ENCODE assay signal across 15 cellular contexts in the genomic region with DNA sequence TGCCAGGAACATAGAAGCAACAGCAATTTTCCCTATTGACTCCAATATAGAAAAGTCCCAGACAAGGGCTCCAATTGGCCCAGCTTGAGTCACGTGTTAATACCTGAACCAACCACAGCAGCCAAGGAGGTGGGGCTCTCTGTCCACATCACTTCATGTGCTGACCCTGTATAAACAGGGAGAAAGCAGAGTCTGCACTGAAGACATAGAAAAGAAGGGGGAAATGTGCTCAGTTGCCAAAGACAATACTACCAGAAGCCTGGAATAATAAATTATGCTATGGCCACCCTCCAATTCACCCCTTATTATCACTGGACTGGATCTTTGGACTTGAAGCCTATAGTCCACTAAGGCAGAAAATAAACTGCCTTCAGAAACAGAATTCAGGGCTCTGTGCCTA.
DNase-seq lines count a peak whose midpoint lies in the region; TF ChIP-seq lines count a peak whose summit lies in the region.
"Had no signal": no experiment of that assay in that cellular context is flagged by ENCODE, and none has a peak within 500 bp of the region (broad histone marks: within the 10 kb centered on the region; RNA-seq: fewer than 3 reads in every experiment).

No MANE protein-coding gene starts in this region.

- H3K27me3 ChIP-seq in MG63 (no peaks in the 10 kb centered on the region), fibroblast of lung (ENCODE audit: control insufficient read depth, insufficient read depth, low read length) (no peaks in the 10 kb centered on the region)
- H3K27me3 ChIP-seq: BLaER1 treated with 17β-estradiol and CSF1 and Interleukin-3, amounts not matched to agents 10 nM and 100 nM had no signal

- peaks cover 26% of the 10 kb centered on the region for H3K4me1 Mint-ChIP-seq in osteocyte (ENCODE audit: unreplicated experiment)
- H3K4me1 Mint-ChIP-seq: CD8-positive, alpha-beta memory T cell had no signal

- H3K27ac ChIP-seq in fibroblast of lung (ENCODE audit: insufficient read depth, low read length), result no peak overlapping the region

- no peaks in the 10 kb centered on the region for H3K9me3 ChIP-seq in MG63
- no peaks in the 10 kb centered on the region for H3K9me3 ChIP-seq in fibroblast of lung (ENCODE audit: control insufficient read depth, insufficient read depth, low read depth, low read length)
- H3K9me3 ChIP-seq: BLaER1 treated with 17β-estradiol and CSF1 and Interleukin-3, amounts not matched to agents 10 nM and 100 nM had no signal

- in situ Hi-C loops in astrocyte of the spinal cord (cut with HindIII; ENCODE audit: low sequenced_read_pairs), result no loop called here

- H3K36me3 Mint-ChIP-seq in osteocyte (ENCODE audit: unreplicated experiment), result no peaks in the 10 kb centered on the region
- H3K36me3 Mint-ChIP-seq: CD8-positive, alpha-beta memory T cell had no signal

- no peak overlapping the region for H3K9ac ChIP-seq in fibroblast of lung (ENCODE audit: insufficient read depth, low read length)
- H3K9ac ChIP-seq: BLaER1 treated with 17β-estradiol and CSF1 and Interleukin-3, amounts not matched to agents 10 nM and 100 nM had no signal

- no peaks in the 10 kb centered on the region for H3K36me3 ChIP-seq in MG63
- no peaks in the 10 kb centered on the region for H3K36me3 ChIP-seq in fibroblast of lung (ENCODE audit: control insufficient read depth, insufficient read depth, low read length)
- H3K36me3 ChIP-seq: BLaER1 treated with 17β-estradiol and CSF1 and Interleukin-3, amounts not matched to agents 10 nM and 100 nM had no signal

- peak; percentile 68 for DNase-seq in MG63
- DNase-seq in astrocyte of the spinal cord (ENCODE audit: low read depth, low spot score), result peak; percentile 48
- peak; percentile 19 to 90 for DNase-seq in fibroblast of lung (ENCODE audit: low read depth in 2 of 2)
- DNase-seq in osteocyte (ENCODE audit: extremely low spot score, unreplicated experiment), result no peak
- DNase-seq in NCI-H1694 (lab: John Stamatoyannopoulos, UW), result no peak
- DNase-seq in HT-29 (ENCODE audit: low spot score), result no peak
- DNase-seq in stimulated activated CD4-positive, alpha-beta T cell treated with anti-CD3 and anti-CD28 coated beads, Interleukin-15, amount 100 ng/mL, for 24 hours, result no peak
- DNase-seq: CD8-positive, alpha-beta memory T cell; H7; MV-4-11; NCI-H1417; NCI-H187 treated with DMSO at 0.1 percent for 48 hours; NCI-H345; NCI-H524 treated with DMSO at 0.1 percent for 48 hours had no signal

- H3K4me3 Mint-ChIP-seq in osteocyte (ENCODE audit: unreplicated experiment), result no peak overlapping the region
- H3K4me3 Mint-ChIP-seq: CD8-positive, alpha-beta memory T cell had no signal

- H3K4me2 ChIP-seq in fibroblast of lung (ENCODE audit: extremely low read depth, insufficient read depth, low read length), result no peak overlapping the region

- H3K4me1 ChIP-seq in fibroblast of lung (ENCODE audit: control insufficient read depth, extremely low read depth, insufficient read depth, low read length), result no peaks in the 10 kb centered on the region

- no peak overlapping the region for H2AFZ ChIP-seq in fibroblast of lung (ENCODE audit: low read length)

- H3K4me3 ChIP-seq in MG63, result no peak overlapping the region
- no peak overlapping the region for H3K4me3 ChIP-seq in astrocyte of the spinal cord (ENCODE audit: low read depth, low read length)
- H3K4me3 ChIP-seq in fibroblast of lung (replicated peaks in 1 of 4; ENCODE audit: control extremely low read depth in 1 of 4, insufficient read depth in 1 of 4, low read depth in 3 of 4, low read length in 4 of 4), result no peak overlapping the region
- H3K4me3 ChIP-seq: BLaER1 treated with 17β-estradiol and CSF1 and Interleukin-3, amounts not matched to agents 10 nM and 100 nM had no signal

- no peaks in the 10 kb centered on the region for H3K27me3 Mint-ChIP-seq in osteocyte (ENCODE audit: unreplicated experiment)

- H4K20me1 ChIP-seq in fibroblast of lung (ENCODE audit: control insufficient read depth, extremely low read depth, insufficient read depth, low read length), result no peaks in the 10 kb centered on the region
- H4K20me1 ChIP-seq: BLaER1 treated with 17β-estradiol and CSF1 and Interleukin-3, amounts not matched to agents 10 nM and 100 nM had no signal

- H3K27ac Mint-ChIP-seq in osteocyte (ENCODE audit: unreplicated experiment), result peak overlapping the region; percentile 50
- H3K27ac Mint-ChIP-seq: CD8-positive, alpha-beta memory T cell had no signal

- no peaks in the 10 kb centered on the region for H3K9me3 Mint-ChIP-seq in osteocyte (ENCODE audit: unreplicated experiment)
- H3K9me3 Mint-ChIP-seq: CD8-positive, alpha-beta memory T cell had no signal

- H3K79me2 ChIP-seq in fibroblast of lung (ENCODE audit: control insufficient read depth, insufficient read depth, low read length), result no peaks in the 10 kb centered on the region

- no peak for TF ChIP-seq CTCF in astrocyte of the spinal cord (IDR thresholded peaks at IDR 0.05; ENCODE audit: low read depth, low read length)
- no peak for TF ChIP-seq CTCF in fibroblast of lung (conservative IDR thresholded peaks at IDR 0.05 in 1 of 2, IDR thresholded peaks at IDR 0.05 in 1 of 2; ENCODE audit: low read depth in 1 of 2, low read length in 2 of 2)
- TF ChIP-seq CTCF in osteocyte (IDR thresholded peaks at IDR 0.05), result no peak

Comparison
In these comparisons a context has a peak if more than half of its experiments do, and no peak if none do; other contexts are left out.
1. DNase-seq: peak in MG63 (single experiment), astrocyte of the spinal cord (single experiment) and fibroblast of lung (2 of 2); none in osteocyte (single experiment), NCI-H1694 (single experiment), HT-29 (single experiment) and stimulated activated CD4-positive, alpha-beta T cell treated with anti-CD3 and anti-CD28 coated beads, Interleukin-15, amount 100 ng/mL, for 24 hours (single experiment).